ENCODE assay signal across 20 cellular contexts in the genomic region with DNA sequence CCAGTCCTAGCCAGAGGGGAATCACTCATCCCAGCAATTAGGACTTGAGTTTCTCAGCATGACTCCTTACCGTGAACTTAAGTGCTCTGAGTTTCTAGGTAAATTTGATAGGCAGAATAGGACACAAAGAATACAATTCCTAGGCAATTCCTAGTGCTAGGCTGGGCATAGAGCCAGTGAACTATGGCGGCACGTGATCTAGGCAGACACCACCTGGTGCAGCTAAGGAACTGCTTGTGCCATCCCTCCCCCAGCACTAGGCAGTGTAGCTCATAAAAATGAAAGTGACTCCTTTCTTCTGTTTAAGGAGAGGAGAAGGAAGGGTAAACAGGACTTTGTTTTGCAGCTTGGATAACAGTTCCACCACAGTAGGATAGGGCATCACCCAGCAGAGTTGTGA.
DNase-seq lines count a peak whose midpoint lies in the region; FAIRE-seq and TF ChIP-seq lines count a peak whose summit lies in the region.
"Had no signal": no experiment of that assay in that cellular context is flagged by ENCODE, and none has a peak within 500 bp of the region (broad histone marks: within the 10 kb centered on the region; RNA-seq: fewer than 3 reads in every experiment).

No MANE protein-coding gene starts in this region.

- no peak for TF ChIP-seq CTCF in kidney (IDR thresholded peaks at IDR 0.05; ENCODE audit: borderline replicate concordance, extremely low read depth, insufficient read depth)
- no peak for TF ChIP-seq CTCF in esophagus muscularis mucosa (IDR thresholded peaks at IDR 0.05)

- no peak overlapping the region for H3K27ac ChIP-seq in kidney (ENCODE audit: low read depth in 2 of 2, low read length in 2 of 2)
- no peak overlapping the region for H3K27ac ChIP-seq in esophagus muscularis mucosa (replicated peaks in 1 of 4)
- H3K27ac ChIP-seq: HL-60 had no signal

- H3K4me3 ChIP-seq in kidney (ENCODE audit: low read length in 2 of 2) (no peak overlapping the region), esophagus muscularis mucosa (no peak overlapping the region)
- H3K4me3 ChIP-seq: HAP-1 had no signal

- no peak for TF ChIP-seq RAD21 in Ishikawa (IDR thresholded peaks at IDR 0.05; ENCODE audit: low read depth)

- no peak overlapping the region for H3K9ac ChIP-seq in kidney (ENCODE audit: low read length in 2 of 2)

- H3K4me1 ChIP-seq in kidney (ENCODE audit: control insufficient read depth in 1 of 2, insufficient read depth in 1 of 2, low read depth in 1 of 2, low read length in 2 of 2) (no peaks in the 10 kb centered on the region), esophagus muscularis mucosa (no peaks in the 10 kb centered on the region)
- H3K4me1 ChIP-seq: HAP-1 had no signal

- H3K36me3 ChIP-seq in kidney (ENCODE audit: control insufficient read depth in 1 of 2, insufficient read depth in 2 of 2, low read length in 2 of 2), result no peaks in the 10 kb centered on the region
- H3K36me3 ChIP-seq in esophagus muscularis mucosa, result no peaks in the 10 kb centered on the region
- H3K36me3 ChIP-seq: HAP-1 had no signal

- DNase-seq in DMS153 (lab: John Stamatoyannopoulos, UW) (peak; percentile 4), DMS153 treated with DMSO at 0.1 percent for 48 hours (lab: John Stamatoyannopoulos, UW; ENCODE audit: unreplicated experiment) (no peak), NCI-H2171 treated with DMSO at 0.1 percent for 48 hours (lab: John Stamatoyannopoulos, UW) (peak; percentile 20), kidney (peak; percentile 15), NAMALWA (ENCODE audit: low spot score) (no peak), NCI-H748 treated with DMSO at 0.1 percent for 48 hours (lab: John Stamatoyannopoulos, UW) (no peak), esophagus muscularis mucosa (ENCODE audit: extremely low spot score) (no peak)
- DNase-seq: Calu3, KBM-7, MM.1S, NCI-H1436, NCI-H2081 treated with DMSO at 0.1 percent for 48 hours, NCI-H510A treated with DMSO at 0.1 percent for 48 hours, PC-3, T-cell, T1000 had no signal

- H3K27me3 ChIP-seq in esophagus muscularis mucosa, result no peaks in the 10 kb centered on the region

- intact Hi-C loops in kidney (cut with DNase I) (no loop called here), esophagus muscularis mucosa (cut with DNase I) (no loop called here)

- TF ChIP-seq EP300 in Ishikawa (IDR thresholded peaks at IDR 0.05; ENCODE audit: borderline replicate concordance) (no peak), esophagus muscularis mucosa (IDR thresholded peaks at IDR 0.05) (no peak)

- H3K9me3 ChIP-seq in kidney (ENCODE audit: control insufficient read depth in 1 of 2, low read length in 2 of 2), result no peaks in the 10 kb centered on the region
- H3K9me3 ChIP-seq in esophagus muscularis mucosa, result no peaks in the 10 kb centered on the region
- H3K9me3 ChIP-seq: HAP-1 had no signal

- TF ChIP-seq POLR2A in esophagus muscularis mucosa (IDR thresholded peaks at IDR 0.05; ENCODE audit: low read depth), result no peak

- 83% methylated on average over 2 of the region's 3 CpGs for WGBS in esophagus muscularis mucosa

- no peak for FAIRE-seq in kidney (lab: Jason Lieb, UNC)
- FAIRE-seq: A204.1 had no signal

TF ChIP-seq in Ishikawa, 13 proteins besides CTCF, POLR2A, EP300 and RAD21:
- TF ChIP-seq, protein P1, sequence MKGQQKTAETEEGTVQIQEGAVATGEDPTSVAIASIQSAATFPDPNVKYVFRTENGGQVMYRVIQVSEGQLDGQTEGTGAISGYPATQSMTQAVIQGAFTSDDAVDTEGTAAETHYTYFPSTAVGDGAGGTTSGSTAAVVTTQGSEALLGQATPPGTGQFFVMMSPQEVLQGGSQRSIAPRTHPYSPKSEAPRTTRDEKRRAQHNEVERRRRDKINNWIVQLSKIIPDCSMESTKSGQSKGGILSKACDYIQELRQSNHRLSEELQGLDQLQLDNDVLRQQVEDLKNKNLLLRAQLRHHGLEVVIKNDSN (IDR thresholded peaks at IDR 0.05), result peak; percentile 71
- no peak for TF ChIP-seq YY1 (IDR thresholded peaks at IDR 0.05; ENCODE audit: low read depth)
- TF ChIP-seq EGR1 (IDR thresholded peaks at IDR 0.05), result no peak
- no peak for TF ChIP-seq MAX (IDR thresholded peaks at IDR 0.05)
- TF ChIP-seq ZBTB7A (IDR thresholded peaks at IDR 0.05; ENCODE audit: low read depth), result no peak
- TF ChIP-seq, protein P2, sequence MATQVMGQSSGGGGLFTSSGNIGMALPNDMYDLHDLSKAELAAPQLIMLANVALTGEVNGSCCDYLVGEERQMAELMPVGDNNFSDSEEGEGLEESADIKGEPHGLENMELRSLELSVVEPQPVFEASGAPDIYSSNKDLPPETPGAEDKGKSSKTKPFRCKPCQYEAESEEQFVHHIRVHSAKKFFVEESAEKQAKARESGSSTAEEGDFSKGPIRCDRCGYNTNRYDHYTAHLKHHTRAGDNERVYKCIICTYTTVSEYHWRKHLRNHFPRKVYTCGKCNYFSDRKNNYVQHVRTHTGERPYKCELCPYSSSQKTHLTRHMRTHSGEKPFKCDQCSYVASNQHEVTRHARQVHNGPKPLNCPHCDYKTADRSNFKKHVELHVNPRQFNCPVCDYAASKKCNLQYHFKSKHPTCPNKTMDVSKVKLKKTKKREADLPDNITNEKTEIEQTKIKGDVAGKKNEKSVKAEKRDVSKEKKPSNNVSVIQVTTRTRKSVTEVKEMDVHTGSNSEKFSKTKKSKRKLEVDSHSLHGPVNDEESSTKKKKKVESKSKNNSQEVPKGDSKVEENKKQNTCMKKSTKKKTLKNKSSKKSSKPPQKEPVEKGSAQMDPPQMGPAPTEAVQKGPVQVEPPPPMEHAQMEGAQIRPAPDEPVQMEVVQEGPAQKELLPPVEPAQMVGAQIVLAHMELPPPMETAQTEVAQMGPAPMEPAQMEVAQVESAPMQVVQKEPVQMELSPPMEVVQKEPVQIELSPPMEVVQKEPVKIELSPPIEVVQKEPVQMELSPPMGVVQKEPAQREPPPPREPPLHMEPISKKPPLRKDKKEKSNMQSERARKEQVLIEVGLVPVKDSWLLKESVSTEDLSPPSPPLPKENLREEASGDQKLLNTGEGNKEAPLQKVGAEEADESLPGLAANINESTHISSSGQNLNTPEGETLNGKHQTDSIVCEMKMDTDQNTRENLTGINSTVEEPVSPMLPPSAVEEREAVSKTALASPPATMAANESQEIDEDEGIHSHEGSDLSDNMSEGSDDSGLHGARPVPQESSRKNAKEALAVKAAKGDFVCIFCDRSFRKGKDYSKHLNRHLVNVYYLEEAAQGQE (IDR thresholded peaks at IDR 0.05; ENCODE audit: low read depth), result no peak
- TF ChIP-seq TAF1 (IDR thresholded peaks at IDR 0.05; ENCODE audit: low read depth), result no peak

Comparison
In these comparisons a context has a peak if more than half of its experiments do, and no peak if none do; other contexts are left out.
1. DNase-seq: peak in DMS153 (single experiment), NCI-H2171 treated with DMSO at 0.1 percent for 48 hours (single experiment) and kidney (single experiment); none in DMS153 treated with DMSO at 0.1 percent for 48 hours (single experiment), NAMALWA (single experiment), NCI-H748 treated with DMSO at 0.1 percent for 48 hours (single experiment) and esophagus muscularis mucosa (single experiment).